16 cellular contexts compared by ENCODE assay signal in genomic region chr2:735670-736218, GRCh38. TPM values are rescaled to one million over a fixed set of nuclear protein-coding genes. Genes with fewer than 3 reads are reported as not detected.
DNase-seq lines count a peak whose midpoint lies in the region; ATAC-seq and TF ChIP-seq lines count a peak whose summit lies in the region.
"Had no signal": no experiment of that assay in that cellular context is flagged by ENCODE, and none has a peak within 500 bp of the region (broad histone marks: within the 10 kb centered on the region; RNA-seq: fewer than 3 reads in every experiment).

No MANE protein-coding gene starts in this region.

- no peak overlapping the region for H3K4me3 ChIP-seq in neuronal stem cell (ENCODE audit: low read length in 2 of 2)
- H3K4me3 ChIP-seq in SK-N-SH (ENCODE audit: low read depth in 2 of 2, low read length in 1 of 2) = no peak overlapping the region
- H3K4me3 ChIP-seq: adrenal gland, coronary artery, psoas muscle had no signal

- H2BK15ac ChIP-seq in neuronal stem cell (ENCODE audit: low read length) = no peak overlapping the region

- H2BK120ac ChIP-seq in neuronal stem cell (ENCODE audit: low read depth, low read length) = no peak overlapping the region

- H4K8ac ChIP-seq in neuronal stem cell (ENCODE audit: low read depth, low read length) = no peak overlapping the region

- no peaks in the 10 kb centered on the region for H3K27me3 ChIP-seq in neuronal stem cell (ENCODE audit: control insufficient read depth in 3 of 3, insufficient read depth in 3 of 3, low read depth in 1 of 3, low read length in 3 of 3)
- H3K27me3 ChIP-seq in SK-N-SH (ENCODE audit: insufficient read depth) = no peaks in the 10 kb centered on the region
- H3K27me3 ChIP-seq: adrenal gland had no signal

- H3K4me1 ChIP-seq in neuronal stem cell (ENCODE audit: control insufficient read depth in 2 of 2, insufficient read depth in 1 of 2, low read depth in 1 of 2, low read length in 2 of 2) = peaks cover 2 to 6% of the 10 kb centered on the region in 2 donors
- peaks cover 9 to 10% of the 10 kb centered on the region in 2 experiments; a peak in 2 of 4 replicates for H3K4me1 ChIP-seq in SK-N-SH (ENCODE audit: control insufficient read depth in 1 of 2, insufficient read depth in 2 of 2, low read depth in 1 of 2, low read length in 1 of 2)

- H2AFZ ChIP-seq in neuronal stem cell (ENCODE audit: low read length) = no peak overlapping the region
- no peak overlapping the region for H2AFZ ChIP-seq in SK-N-SH (ENCODE audit: low read depth)

- TF ChIP-seq RAD21 in SK-N-SH (IDR thresholded peaks at IDR 0.05; ENCODE audit: low read length) = no peak

- no peaks in the 10 kb centered on the region for H3K9me2 ChIP-seq in SK-N-SH

- no peak overlapping the region for H3K4ac ChIP-seq in neuronal stem cell (ENCODE audit: low read length)

- no peak overlapping the region for H2BK12ac ChIP-seq in neuronal stem cell (ENCODE audit: low read length)

- H3F3A ChIP-seq in SK-N-SH (replicated peaks; ENCODE audit: insufficient read depth) = peaks cover 10% of the 10 kb centered on the region

- no peak for TF ChIP-seq CTCF in SK-N-SH (IDR thresholded peaks at IDR 0.05)

- no peak for TF ChIP-seq EP300 in SK-N-SH (IDR thresholded peaks at IDR 0.05; ENCODE audit: borderline replicate concordance in 1 of 2, low read depth in 1 of 2, low read length in 1 of 2)

- no peaks in the 10 kb centered on the region for H3K79me2 ChIP-seq in SK-N-SH (ENCODE audit: insufficient read depth)

- no peaks in the 10 kb centered on the region for H4K20me1 ChIP-seq in SK-N-SH (ENCODE audit: insufficient read depth)

- peak overlapping the region; percentile 52 for H3K18ac ChIP-seq in neuronal stem cell (ENCODE audit: low read length)

- H2BK5ac ChIP-seq in neuronal stem cell (ENCODE audit: low read length) = no peak overlapping the region

- no peak overlapping the region for H3K9ac ChIP-seq in neuronal stem cell (ENCODE audit: low read depth, low read length, poor library complexity)
- H3K9ac ChIP-seq in SK-N-SH = no peak overlapping the region

- H3K79me1 ChIP-seq in neuronal stem cell (ENCODE audit: low read depth, low read length) = no peaks in the 10 kb centered on the region

- ATAC-seq in GM18868 (IDR thresholded peaks at IDR 0.05; ENCODE audit: unreplicated experiment) (peak; percentile 86), GM21717 (IDR thresholded peaks at IDR 0.05; ENCODE audit: unreplicated experiment) (peak; percentile 76), HG03432 (IDR thresholded peaks at IDR 0.05; ENCODE audit: unreplicated experiment) (peak; percentile 81), GM19035 (IDR thresholded peaks at IDR 0.05; ENCODE audit: unreplicated experiment) (no peak)
- ATAC-seq: psoas muscle had no signal

- H3K4me2 ChIP-seq in neuronal stem cell (ENCODE audit: insufficient read depth, low read length, poor library complexity, severe bottlenecking) (no peak overlapping the region), SK-N-SH (no peak overlapping the region)

- no peak overlapping the region for H2AK5ac ChIP-seq in neuronal stem cell (ENCODE audit: low read depth, low read length)

- H3K9me3 ChIP-seq in neuronal stem cell (replicated peaks in 1 of 2; ENCODE audit: control insufficient read depth in 2 of 2, insufficient read depth in 1 of 2, low read depth in 1 of 2, low read length in 2 of 2) (no peaks in the 10 kb centered on the region), SK-N-SH (no peaks in the 10 kb centered on the region)
- H3K9me3 ChIP-seq: adrenal gland, psoas muscle had no signal

- no peak overlapping the region for H3K14ac ChIP-seq in neuronal stem cell (ENCODE audit: low read length)

- no peak for DNase-seq in neuronal stem cell (ENCODE audit: low spot score)
- DNase-seq in SW 1271 (lab: John Stamatoyannopoulos, UW) = no peak
- no peak for DNase-seq in SK-N-SH
- DNase-seq: adrenal gland; CD4-positive, alpha-beta T cell; immature natural killer cell; MV-4-11; NCI-H446; psoas muscle; stimulated activated CD4-positive, alpha-beta T cell treated with anti-CD3 and anti-CD28 coated beads, Interleukin-4, amount 100 ng/mL, for 4 hours; T1000 had no signal

- CTCF ChIA-PET in SK-N-SH (lab: Yijun Ruan, JAX) = interaction anchor here (0.7 to 4.7 kb wide), 4 partner anchors 21 to 1034 kb away, joined by 3 to 32 read pairs (median 4); no protein-coding TSS in a partner anchor

- H3K27ac ChIP-seq in neuronal stem cell (replicated peaks; ENCODE audit: low read length) (no peak overlapping the region), SK-N-SH (ENCODE audit: low read depth in 2 of 2, low read length in 1 of 2) (no peak overlapping the region)
- H3K27ac ChIP-seq: adrenal gland, coronary artery, psoas muscle had no signal

- POLR2A ChIA-PET in SK-N-SH (lab: Yijun Ruan, JAX) = no interaction called here

- no peaks in the 10 kb centered on the region for H3K36me3 ChIP-seq in neuronal stem cell (replicated peaks in 1 of 2; ENCODE audit: control insufficient read depth in 2 of 2, insufficient read depth in 2 of 2, low read length in 2 of 2)
- no peaks in the 10 kb centered on the region for H3K36me3 ChIP-seq in SK-N-SH (replicated peaks in 1 of 2; ENCODE audit: control insufficient read depth in 1 of 2, insufficient read depth in 2 of 2, low read length in 1 of 2)
- H3K36me3 ChIP-seq: adrenal gland had no signal

- H3K23ac ChIP-seq in neuronal stem cell (ENCODE audit: low read depth, low read length, poor library complexity) = no peak overlapping the region

- no peak overlapping the region for H4K91ac ChIP-seq in neuronal stem cell (ENCODE audit: low read depth, low read length, poor library complexity)

- WGBS in neuronal stem cell (ENCODE audit: extremely low coverage in 2 of 2, insufficient read length in 2 of 2, insufficient replicate concordance in 1 of 2), 2 donors = no CpG with 5 or more reads among the region's 5 CpGs
- 41% methylated on average over 5 of the region's 5 CpGs for WGBS in SK-N-SH (ENCODE audit: low lambda C conversion rate)

TF ChIP-seq in SK-N-SH, 30 proteins besides CTCF, POLR2A, EP300 and RAD21:
- TF ChIP-seq MXI1 (IDR thresholded peaks at IDR 0.05; ENCODE audit: low read depth, low read length) = no peak
- no peak for TF ChIP-seq MAX (IDR thresholded peaks at IDR 0.05; ENCODE audit: low read depth)
- no peak for TF ChIP-seq TAF1 (IDR thresholded peaks at IDR 0.05; ENCODE audit: borderline replicate concordance, low read depth, low read length)
- no peak for TF ChIP-seq PBX3 (IDR thresholded peaks at IDR 0.05)
- no peak for TF ChIP-seq YY1 (IDR thresholded peaks at IDR 0.05; ENCODE audit: low read depth)
- no peak for TF ChIP-seq ZBTB33 (IDR thresholded peaks at IDR 0.05; ENCODE audit: borderline replicate concordance, low read depth)
- TF ChIP-seq TEAD4 (IDR thresholded peaks at IDR 0.05; ENCODE audit: borderline replicate concordance, insufficient read depth) = no peak
- TF ChIP-seq RXRA (IDR thresholded peaks at IDR 0.05; ENCODE audit: borderline replicate concordance, low read depth) = no peak
- TF ChIP-seq POLR2AphosphoS5 (IDR thresholded peaks at IDR 0.05; ENCODE audit: low read depth, low read length) = no peak
- TF ChIP-seq FOXM1 (IDR thresholded peaks at IDR 0.05; ENCODE audit: low read depth) = no peak
- no peak for TF ChIP-seq ELF1 (IDR thresholded peaks at IDR 0.05)
- TF ChIP-seq NRF1 (IDR thresholded peaks at IDR 0.05; ENCODE audit: low read depth, low read length) = no peak
- no peak for TF ChIP-seq RCOR1 (IDR thresholded peaks at IDR 0.05; ENCODE audit: low read length)
- no peak for TF ChIP-seq GATA2 (CRISPR knock-in tag; IDR thresholded peaks at IDR 0.05)
- no peak for TF ChIP-seq RFX5 (IDR thresholded peaks at IDR 0.05; ENCODE audit: low read length)
- no peak for TF ChIP-seq FOXJ3 (CRISPR knock-in tag; IDR thresholded peaks at IDR 0.05)
- TF ChIP-seq FOSL2 (IDR thresholded peaks at IDR 0.05; ENCODE audit: borderline replicate concordance, low read depth) = no peak
- TF ChIP-seq EZH2phosphoT487 (IDR thresholded peaks at IDR 0.05; ENCODE audit: borderline replicate concordance, low read depth) = no peak
- no peak for TF ChIP-seq SIN3A (IDR thresholded peaks at IDR 0.05; ENCODE audit: borderline replicate concordance, low read depth, low read length)

RNA-seq across cellular contexts. Expression of gene TMEM18, which starts 58.5 kb away (rescaled TPM):
- 33.2 TPM for polyA plus RNA-seq in neuronal stem cell (2013, experiment 1 of 2)
- polyA plus RNA-seq in neuronal stem cell (2013, experiment 2 of 2) = 35.6 TPM
- polyA plus RNA-seq in SK-N-SH (2012; rRNA removed) = 28.9 and 29.3 TPM in 2 replicates
- 28.5 and 44.5 TPM in 2 replicates for polyA plus RNA-seq in SK-N-SH (2012; cell fraction: cytosol; rRNA removed)
- polyA plus RNA-seq in SK-N-SH (2012; cell fraction: nucleus; rRNA removed) = 35.6 and 46.8 TPM in 2 replicates
